Comparison of ENCODE assay signal across 8 cellular contexts in the genomic region with DNA sequence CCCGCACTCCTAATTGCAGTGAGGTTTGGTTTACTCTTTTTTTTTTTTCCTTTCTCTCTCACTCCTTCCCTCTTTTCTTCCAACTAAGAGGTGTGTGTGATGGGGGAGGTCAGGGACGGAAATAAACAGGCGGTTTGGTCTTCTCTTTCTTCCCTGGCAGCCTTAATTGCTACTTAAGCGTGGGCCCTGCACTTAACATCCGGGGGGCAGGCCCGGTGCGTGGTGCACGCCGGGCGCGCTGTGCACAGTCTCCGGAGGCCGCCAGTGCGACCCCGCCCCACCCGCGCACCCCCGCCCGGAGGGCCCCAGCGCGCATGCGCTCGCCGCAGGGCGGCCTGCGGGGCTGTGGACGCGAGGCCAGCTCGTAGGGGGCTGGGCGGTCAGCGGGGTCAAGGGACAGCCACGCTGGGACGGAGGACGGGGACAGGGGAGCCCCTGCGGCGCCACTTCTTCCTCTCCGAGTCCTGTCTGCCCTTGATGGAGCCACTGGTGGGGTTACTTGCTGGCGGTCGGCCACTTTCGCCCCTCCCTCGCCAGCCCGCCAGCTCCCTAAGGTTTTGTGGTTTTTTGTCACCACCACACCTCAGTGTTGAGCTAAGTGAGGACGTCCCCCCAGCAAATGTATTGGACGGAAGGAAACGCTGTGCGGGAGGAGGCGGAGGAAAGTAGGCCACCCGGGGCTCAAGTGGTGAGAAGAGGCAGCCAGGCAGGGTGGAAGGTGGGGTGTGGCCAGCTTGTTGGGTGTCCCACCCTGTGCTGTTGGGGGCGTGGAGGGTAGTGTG.
A peak's percentile ranks its signal among the peaks of the same experiment; 100 is the strongest.
DNase-seq lines count a peak whose midpoint lies in the region; ATAC-seq and TF ChIP-seq lines count a peak whose summit lies in the region.

No MANE protein-coding gene starts in this region.

- in situ Hi-C loops in GM18951 (cut with MboI; ENCODE audit: low sequenced_read_pairs, unreplicated experiment) = no loop called here

- H3K4me1 Mint-ChIP-seq in T-helper 1 cell treated with Interleukin-12 subunit alpha and Interleukin-12 subunit beta and Interleukin-4 antibody, amounts not matched to agents 30 μg/mL and 1 μg/mL, for 36 hours (ENCODE audit: low read depth) = peaks cover 35% of the 10 kb centered on the region

- peak; percentile 41 for TF ChIP-seq POLR2A in GM18951 (IDR thresholded peaks at IDR 0.05; ENCODE audit: extremely low read depth, insufficient read depth, insufficient read length)

- no peak for TF ChIP-seq CTCF in ascending aorta (IDR thresholded peaks at IDR 0.05)

- intact Hi-C loops in ascending aorta (cut with DNase I) = no loop called here

- H3K27ac Mint-ChIP-seq in T-helper 1 cell treated with Interleukin-12 subunit alpha and Interleukin-12 subunit beta and Interleukin-4 antibody, amounts not matched to agents 30 μg/mL and 1 μg/mL, for 36 hours = peak overlapping the region; percentile 98

- no peaks in the 10 kb centered on the region for H3K36me3 Mint-ChIP-seq in T-helper 1 cell treated with Interleukin-12 subunit alpha and Interleukin-12 subunit beta and Interleukin-4 antibody, amounts not matched to agents 30 μg/mL and 1 μg/mL, for 36 hours (ENCODE audit: low read depth)

- H3K9me3 ChIP-seq in ascending aorta (no peaks in the 10 kb centered on the region), iPS-20b (ENCODE audit: insufficient read depth, low read depth, low read length) (no peaks in the 10 kb centered on the region)

- peaks cover 9% of the 10 kb centered on the region for H3K27me3 Mint-ChIP-seq in T-helper 1 cell treated with Interleukin-12 subunit alpha and Interleukin-12 subunit beta and Interleukin-4 antibody, amounts not matched to agents 30 μg/mL and 1 μg/mL, for 36 hours (ENCODE audit: low read depth)

- peak overlapping the region; percentile 62; the same call in 1 of the 2 replicates for H3K9ac ChIP-seq in iPS-20b (ENCODE audit: low read depth, low read length)

- H3K4me3 Mint-ChIP-seq in T-helper 1 cell treated with Interleukin-12 subunit alpha and Interleukin-12 subunit beta and Interleukin-4 antibody, amounts not matched to agents 30 μg/mL and 1 μg/mL, for 36 hours = peak overlapping the region; percentile 84

- peak; percentile 15 for DNase-seq in LoVo (ENCODE audit: low spot score)
- DNase-seq in ascending aorta (ENCODE audit: low spot score in 2 of 2) = peak in 1 of 2 donors; percentile 67
- DNase-seq in stimulated activated CD4-positive, alpha-beta T cell treated with anti-CD3 and anti-CD28 coated beads, Interleukin-12 subunit alpha, Interleukin-12 subunit beta, amount 100 ng/mL, for 4 hours = peak; percentile 75

- no peaks in the 10 kb centered on the region for H3K79me2 ChIP-seq in ACC112 (ENCODE audit: control insufficient read depth, insufficient read depth, low read length, unreplicated experiment)

- H3K9me3 Mint-ChIP-seq in T-helper 1 cell treated with Interleukin-12 subunit alpha and Interleukin-12 subunit beta and Interleukin-4 antibody, amounts not matched to agents 30 μg/mL and 1 μg/mL, for 36 hours = no peaks in the 10 kb centered on the region

- H3K4me3 ChIP-seq in ACC112 (ENCODE audit: low read depth, low read length) (peak overlapping the region; percentile 67), ascending aorta (peak overlapping the region; percentile 52 to 61), iPS-20b (ENCODE audit: low read length) (peak overlapping the region; percentile 63)

- H3K27ac ChIP-seq in ACC112 (ENCODE audit: low read depth, low read length) (no peak overlapping the region), ascending aorta (no peak overlapping the region), iPS-20b (ENCODE audit: low read length) (no peak overlapping the region)

- ATAC-seq in HG02840 (IDR thresholded peaks at IDR 0.05; ENCODE audit: low FRiP score, unreplicated experiment) = no peak

- peaks cover 6% of the 10 kb centered on the region for H3K4me1 ChIP-seq in ACC112 (ENCODE audit: control insufficient read depth, insufficient read depth, low read length, unreplicated experiment)
- no peaks in the 10 kb centered on the region for H3K4me1 ChIP-seq in ascending aorta
- H3K4me1 ChIP-seq in iPS-20b (ENCODE audit: insufficient read depth, low read length) = peaks cover 8% of the 10 kb centered on the region; the same call in 1 of the 2 replicates

- peaks cover 79% of the 10 kb centered on the region for H3K27me3 ChIP-seq in ACC112 (ENCODE audit: insufficient read depth, low read length)
- no peaks in the 10 kb centered on the region for H3K27me3 ChIP-seq in ascending aorta
- H3K27me3 ChIP-seq in iPS-20b (ENCODE audit: insufficient read depth, low read length) = peaks cover 15% of the 10 kb centered on the region

- H3K36me3 ChIP-seq in ACC112 (ENCODE audit: insufficient read depth, low read length) = no peaks in the 10 kb centered on the region
- no peaks in the 10 kb centered on the region for H3K36me3 ChIP-seq in ascending aorta
- H3K36me3 ChIP-seq in iPS-20b (ENCODE audit: insufficient read depth, low read depth, low read length) = no peaks in the 10 kb centered on the region

- H2AFZ ChIP-seq in ACC112 (ENCODE audit: low read length, unreplicated experiment) = peak overlapping the region; percentile 82
